33 cellular contexts compared by ENCODE assay signal in genomic region chr6:70099732-70100131, GRCh38.
"Had no signal": no experiment of that assay in that cellular context is flagged by ENCODE, and none has a peak within 500 bp of the region (broad histone marks: within the 10 kb centered on the region; RNA-seq: fewer than 3 reads in every experiment).

No MANE protein-coding gene starts in this region.

- H3K4me3 ChIP-seq: ascending aorta, breast epithelium, cardiac muscle cell, esophagus muscularis mucosa, gastrocnemius medialis, heart left ventricle had no signal

- H3K4me1 Mint-ChIP-seq: activated CD4-positive, alpha-beta T cell treated with anti-CD3 and anti-CD28 coated beads for 36 hours; activated CD4-positive, alpha-beta T cell treated with anti-CD3 and anti-CD28 coated beads, Interleukin-2, amount 10 ng/mL, durations not matched to agents 24 days and 14 days; activated CD8-positive, alpha-beta memory T cell treated with anti-CD3 and anti-CD28 coated beads, Interleukin-2, amount 10 ng/mL, durations not matched to agents 7 days and 5 days; activated naive CD4-positive, alpha-beta T cell treated with anti-CD3 and anti-CD28 coated beads, Interleukin-2, amount 10 ng/mL, durations not matched to agents 7 days and 5 days; activated naive CD8-positive, alpha-beta T cell treated with anti-CD3 and anti-CD28 coated beads, Interleukin-2, amount 10 ng/mL, durations not matched to agents 7 days and 5 days had no signal

- H3K4me3 Mint-ChIP-seq: activated CD4-positive, alpha-beta memory T cell treated with anti-CD3 and anti-CD28 coated beads for 36 hours; activated CD4-positive, alpha-beta T cell treated with anti-CD3 and anti-CD28 coated beads for 36 hours; activated CD4-positive, alpha-beta T cell treated with anti-CD3 and anti-CD28 coated beads, Interleukin-2, amount 10 ng/mL, durations not matched to agents 24 days and 14 days; activated CD8-positive, alpha-beta memory T cell treated with anti-CD3 and anti-CD28 coated beads, Interleukin-2, amount 10 ng/mL, durations not matched to agents 7 days and 5 days; activated CD8-positive, alpha-beta T cell treated with anti-CD3 and anti-CD28 coated beads, Interleukin-2, amount 10 ng/mL, durations not matched to agents 7 days and 5 days; activated naive CD4-positive, alpha-beta T cell treated with anti-CD3 and anti-CD28 coated beads, Interleukin-2, amount 10 ng/mL, durations not matched to agents 7 days and 5 days; activated naive CD8-positive, alpha-beta T cell treated with anti-CD3 and anti-CD28 coated beads, Interleukin-2, amount 10 ng/mL, durations not matched to agents 7 days and 5 days; activated T-cell treated with anti-CD3 and anti-CD28 coated beads, Interleukin-2, amount 50 U/mL, for 24 hours; activated T-cell treated with anti-CD3 and anti-CD28 coated beads, Interleukin-2, amount 50 U/mL, for 72 hours; brain; effector memory CD8-positive, alpha-beta T cell; T-helper 17 cell; T-helper 2 cell treated with Interferon-gamma antibody and Interleukin-4, amounts not matched to agents 5 μg/mL and 100 μg/mL, for 36 hours had no signal

- H3K4me1 ChIP-seq: ascending aorta, breast epithelium, foreskin keratinocyte, gastrocnemius medialis had no signal

- H3K36me3 ChIP-seq: ascending aorta, breast epithelium, cardiac muscle cell, esophagus muscularis mucosa, gastrocnemius medialis, heart left ventricle had no signal

- H3K27me3 ChIP-seq: ascending aorta, breast epithelium, cardiac muscle cell, esophagus muscularis mucosa, foreskin keratinocyte, gastrocnemius medialis, heart left ventricle had no signal

- H3K9me3 ChIP-seq: ascending aorta, breast epithelium, esophagus muscularis mucosa, gastrocnemius medialis, heart left ventricle had no signal

- H3K27ac Mint-ChIP-seq: activated CD4-positive, alpha-beta memory T cell treated with anti-CD3 and anti-CD28 coated beads for 36 hours; activated CD4-positive, alpha-beta T cell treated with anti-CD3 and anti-CD28 coated beads for 36 hours; activated CD4-positive, alpha-beta T cell treated with anti-CD3 and anti-CD28 coated beads, Interleukin-2, amount 10 ng/mL, durations not matched to agents 24 days and 14 days; activated CD8-positive, alpha-beta memory T cell treated with anti-CD3 and anti-CD28 coated beads, Interleukin-2, amount 10 ng/mL, durations not matched to agents 7 days and 5 days; activated CD8-positive, alpha-beta T cell treated with anti-CD3 and anti-CD28 coated beads, Interleukin-2, amount 10 ng/mL, durations not matched to agents 7 days and 5 days; activated naive CD4-positive, alpha-beta T cell treated with anti-CD3 and anti-CD28 coated beads, Interleukin-2, amount 10 ng/mL, durations not matched to agents 7 days and 5 days; activated naive CD4-positive, alpha-beta T cell treated with anti-CD3 and anti-CD28 coated beads, Interleukin-2, amount 50 U/mL, for 72 hours; activated naive CD8-positive, alpha-beta T cell treated with anti-CD3 and anti-CD28 coated beads, Interleukin-2, amount 10 ng/mL, durations not matched to agents 7 days and 5 days; activated T-cell treated with anti-CD3 and anti-CD28 coated beads, Interleukin-2, amount 50 U/mL, for 24 hours; activated T-cell treated with anti-CD3 and anti-CD28 coated beads, Interleukin-2, amount 50 U/mL, for 72 hours; effector memory CD8-positive, alpha-beta T cell; T-helper 17 cell; T-helper 2 cell treated with Interferon-gamma antibody and Interleukin-4, amounts not matched to agents 5 μg/mL and 100 μg/mL, for 36 hours had no signal

- H3K27ac ChIP-seq: ascending aorta, breast epithelium, cardiac muscle cell, esophagus muscularis mucosa, foreskin keratinocyte, gastrocnemius medialis, heart left ventricle had no signal

- H3K27me3 Mint-ChIP-seq: brain; effector memory CD8-positive, alpha-beta T cell had no signal

- DNase-seq: activated CD4-positive, alpha-beta memory T cell treated with anti-CD3 and anti-CD28 coated beads for 36 hours; activated CD4-positive, alpha-beta T cell treated with anti-CD3 and anti-CD28 coated beads for 36 hours; activated CD4-positive, alpha-beta T cell treated with anti-CD3 and anti-CD28 coated beads, Interleukin-2, amount 10 ng/mL, durations not matched to agents 24 days and 14 days; activated CD4-positive, CD25-positive, alpha-beta regulatory T cell; activated CD4-positive, CD25-positive, alpha-beta regulatory T cell treated with anti-CD3 and anti-CD28 coated beads, Interleukin-2, amount 50 U/mL, for 72 hours; activated CD8-positive, alpha-beta memory T cell treated with anti-CD3 and anti-CD28 coated beads, Interleukin-2, amount 10 ng/mL, durations not matched to agents 7 days and 5 days; activated CD8-positive, alpha-beta memory T cell treated with anti-CD3 and anti-CD28 coated beads, Interleukin-2, amount 50 U/mL, for 4 hours; activated CD8-positive, alpha-beta T cell treated with anti-CD3 and anti-CD28 coated beads, Interleukin-2, amount 10 ng/mL, durations not matched to agents 7 days and 5 days; activated gamma-delta T cell; activated naive CD4-positive, alpha-beta T cell; activated naive CD4-positive, alpha-beta T cell treated with anti-CD3 and anti-CD28 coated beads, Interleukin-2, amount 10 ng/mL, durations not matched to agents 7 days and 5 days; activated naive CD8-positive, alpha-beta T cell treated with anti-CD3 and anti-CD28 coated beads, Interleukin-2, amount 10 ng/mL, durations not matched to agents 7 days and 5 days; activated T-cell treated with anti-CD3 and anti-CD28 coated beads, Interleukin-2, amount 50 U/mL, for 24 hours; activated T-cell treated with anti-CD3 and anti-CD28 coated beads, Interleukin-2, amount 50 U/mL, for 72 hours; central memory CD4-positive, alpha-beta T cell; cortex of kidney; dermis blood vessel endothelial cell; effector CD4-positive, alpha-beta T cell; effector memory CD8-positive, alpha-beta T cell; erythroblast; foreskin keratinocyte; gastrocnemius medialis; glutamatergic neuron; heart left ventricle; T-helper 17 cell; T1000 had no signal

- H3K9me3 Mint-ChIP-seq: activated CD4-positive, alpha-beta memory T cell treated with anti-CD3 and anti-CD28 coated beads for 36 hours; activated CD4-positive, alpha-beta T cell treated with anti-CD3 and anti-CD28 coated beads, Interleukin-2, amount 10 ng/mL, durations not matched to agents 24 days and 14 days; activated naive CD4-positive, alpha-beta T cell treated with anti-CD3 and anti-CD28 coated beads, Interleukin-2, amount 10 ng/mL, durations not matched to agents 7 days and 5 days; activated naive CD4-positive, alpha-beta T cell treated with anti-CD3 and anti-CD28 coated beads, Interleukin-2, amount 50 U/mL, for 72 hours; activated naive CD8-positive, alpha-beta T cell treated with anti-CD3 and anti-CD28 coated beads, Interleukin-2, amount 10 ng/mL, durations not matched to agents 7 days and 5 days; activated T-cell treated with anti-CD3 and anti-CD28 coated beads, Interleukin-2, amount 50 U/mL, for 24 hours; activated T-cell treated with anti-CD3 and anti-CD28 coated beads, Interleukin-2, amount 50 U/mL, for 72 hours; effector memory CD8-positive, alpha-beta T cell; T-helper 2 cell treated with Interferon-gamma antibody and Interleukin-4, amounts not matched to agents 5 μg/mL and 100 μg/mL, for 36 hours had no signal

- H3K36me3 Mint-ChIP-seq: activated CD4-positive, alpha-beta memory T cell treated with anti-CD3 and anti-CD28 coated beads for 36 hours; activated CD8-positive, alpha-beta memory T cell treated with anti-CD3 and anti-CD28 coated beads, Interleukin-2, amount 10 ng/mL, durations not matched to agents 7 days and 5 days; activated naive CD4-positive, alpha-beta T cell treated with anti-CD3 and anti-CD28 coated beads, Interleukin-2, amount 10 ng/mL, durations not matched to agents 7 days and 5 days; activated naive CD4-positive, alpha-beta T cell treated with anti-CD3 and anti-CD28 coated beads, Interleukin-2, amount 50 U/mL, for 72 hours; activated naive CD8-positive, alpha-beta T cell treated with anti-CD3 and anti-CD28 coated beads, Interleukin-2, amount 10 ng/mL, durations not matched to agents 7 days and 5 days had no signal
